Comparison of ENCODE assay signal across 10 cellular contexts in the genomic region with DNA sequence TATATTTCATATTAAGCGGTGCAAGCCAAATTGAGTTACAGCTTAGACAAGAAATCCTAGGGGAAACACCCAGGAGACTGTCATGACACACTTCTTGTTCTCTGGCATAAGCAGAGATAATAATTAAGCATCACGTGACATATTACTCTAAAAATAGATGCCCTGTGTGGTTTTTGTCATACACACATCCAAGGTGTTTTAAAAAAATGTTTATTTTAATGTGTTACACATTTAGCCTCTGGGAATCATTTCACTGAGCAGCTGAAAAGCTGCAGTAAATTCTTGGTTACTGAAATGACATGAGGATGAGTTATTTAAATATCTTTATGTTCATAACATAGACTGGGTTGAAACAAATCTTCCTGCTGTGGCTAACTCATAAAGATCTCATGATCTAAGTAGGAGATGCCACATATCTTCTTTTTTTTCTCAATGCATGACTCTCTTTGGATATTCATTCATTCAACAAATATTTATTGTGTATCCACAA. TPM values are rescaled to one million over a fixed set of nuclear protein-coding genes. Genes with fewer than 3 reads are reported as not detected.
DNase-seq lines count a peak whose midpoint lies in the region; ATAC-seq and TF ChIP-seq lines count a peak whose summit lies in the region.
"Had no signal": no experiment of that assay in that cellular context is flagged by ENCODE, and none has a peak within 500 bp of the region (broad histone marks: within the 10 kb centered on the region; RNA-seq: fewer than 3 reads in every experiment).

No MANE protein-coding gene starts in this region.

- ATAC-seq in Right ventricle myocardium superior (ENCODE audit: poor library complexity) (peak; percentile 78), HG02938 (IDR thresholded peaks at IDR 0.05; ENCODE audit: unreplicated experiment) (peak; percentile 55)
- peak; percentile 81 for ATAC-seq in activated T-helper 17 cell treated with anti-CD3 and anti-CD28 coated beads, Interleukin-2, amount 50 U/mL, for 72 hours (replicated peaks)

- TF ChIP-seq CTCF in left ventricle myocardium inferior (IDR thresholded peaks at IDR 0.05; ENCODE audit: borderline replicate concordance) (no peak), PC-9 (conservative IDR thresholded peaks at IDR 0.05) (no peak)

- intact Hi-C loops in Right ventricle myocardium superior (cut with DNase I) = no loop called here
- intact Hi-C loops in left ventricle myocardium inferior (cut with micrococcal nuclease) = loop anchor here (2.0 kb wide), 1 partner anchor 43 kb away; no protein-coding TSS in a partner anchor
- intact Hi-C loops in posterior vena cava (cut with DNase I) = no loop called here
- intact Hi-C loops in PC-9 (cut with micrococcal nuclease; ENCODE audit: unreplicated experiment) = no loop called here

- H3K9me3 Mint-ChIP-seq in activated T-helper 17 cell treated with anti-CD3 and anti-CD28 coated beads, Interleukin-2, amount 50 U/mL, for 72 hours = peaks cover 7% of the 10 kb centered on the region

- H3K9me3 ChIP-seq in left ventricle myocardium inferior (replicated peaks) (peaks cover 12% of the 10 kb centered on the region), PC-9 (ENCODE audit: insufficient read depth, low read depth) (no peaks in the 10 kb centered on the region)
- H3K9me3 ChIP-seq: pancreas had no signal

- CTCF ChIA-PET in PC-9 (lab: Charles Lee) = no interaction called here

- H3K27ac ChIP-seq in left ventricle myocardium inferior (replicated peaks) = no peak overlapping the region
- H3K27ac ChIP-seq in PC-9 = no peak overlapping the region
- H3K27ac ChIP-seq: epithelial cell of prostate, pancreas had no signal

- H3K79me2 ChIP-seq in PC-9 (ENCODE audit: low read depth) = no peaks in the 10 kb centered on the region

- H3K36me3 ChIP-seq in left ventricle myocardium inferior = no peaks in the 10 kb centered on the region
- H3K36me3 ChIP-seq in PC-9 (ENCODE audit: low read depth) = no peaks in the 10 kb centered on the region
- H3K36me3 ChIP-seq: pancreas had no signal

- H3F3A ChIP-seq in PC-9 (ENCODE audit: insufficient read depth, low read depth) = no peaks in the 10 kb centered on the region

- H3K4me1 ChIP-seq in left ventricle myocardium inferior = peaks cover 10% of the 10 kb centered on the region
- H3K4me1 ChIP-seq in PC-9 (replicated peaks; ENCODE audit: insufficient read depth) = no peaks in the 10 kb centered on the region
- H3K4me1 ChIP-seq: pancreas had no signal

- H3K4me3 ChIP-seq in left ventricle myocardium inferior (no peak overlapping the region), PC-9 (no peak overlapping the region)
- H3K4me3 ChIP-seq: pancreas had no signal

- no peaks in the 10 kb centered on the region for H3K27me3 Mint-ChIP-seq in activated T-helper 17 cell treated with anti-CD3 and anti-CD28 coated beads, Interleukin-2, amount 50 U/mL, for 72 hours

- no TSS peak for BruUV-seq in PC-9 (replicated peaks; lab: Mats Ljungman, UMichigan)

- peak overlapping the region; percentile 86 for H3K27ac Mint-ChIP-seq in activated T-helper 17 cell treated with anti-CD3 and anti-CD28 coated beads, Interleukin-2, amount 50 U/mL, for 72 hours

- peaks cover 16% of the 10 kb centered on the region for H3K4me1 Mint-ChIP-seq in activated T-helper 17 cell treated with anti-CD3 and anti-CD28 coated beads, Interleukin-2, amount 50 U/mL, for 72 hours

- H3K36me3 Mint-ChIP-seq in activated T-helper 17 cell treated with anti-CD3 and anti-CD28 coated beads, Interleukin-2, amount 50 U/mL, for 72 hours (ENCODE audit: low read depth) = no peaks in the 10 kb centered on the region

- H2AFZ ChIP-seq in PC-9 = no peak overlapping the region

- POLR2A ChIA-PET in PC-9 (lab: Charles Lee; ENCODE audit: unreplicated experiment) = no interaction called here

- H3K27me3 ChIP-seq in left ventricle myocardium inferior (ENCODE audit: low read depth) (no peaks in the 10 kb centered on the region), PC-9 (ENCODE audit: insufficient read depth, low read depth) (no peaks in the 10 kb centered on the region)
- H3K27me3 ChIP-seq: pancreas had no signal

- H4K20me1 ChIP-seq in PC-9 (ENCODE audit: insufficient read depth) = no peaks in the 10 kb centered on the region

- H3K4me3 Mint-ChIP-seq in activated T-helper 17 cell treated with anti-CD3 and anti-CD28 coated beads, Interleukin-2, amount 50 U/mL, for 72 hours = peak overlapping the region; percentile 36

- DNase-seq in Right ventricle myocardium superior (no peak), left ventricle myocardium inferior (no peak), NCI-H1930 (lab: John Stamatoyannopoulos, UW) (no peak), posterior vena cava (ENCODE audit: low spot score) (no peak), NCI-H1436 treated with DMSO at 0.1 percent for 48 hours (lab: John Stamatoyannopoulos, UW) (no peak), PC-9 (no peak)
- DNase-seq: pancreas had no signal

- H3K9me2 ChIP-seq in PC-9 (ENCODE audit: insufficient read depth) = no peaks in the 10 kb centered on the region

- H3K4me2 ChIP-seq in PC-9 = no peak overlapping the region

RNA-seq across cellular contexts. Expression of a gene that starts 38.0 kb away (rescaled TPM):
- not detected for total RNA-seq in Right ventricle myocardium superior
- total RNA-seq in left ventricle myocardium inferior = not detected
- total RNA-seq in activated T-helper 17 cell treated with anti-CD3 and anti-CD28 coated beads, Interleukin-2, amount 50 U/mL, for 72 hours = 1 to 10 TPM; 1.6 to 1.8 TPM
- total RNA-seq in posterior vena cava = under 1 TPM; 0.19 to 0.52 TPM
- total RNA-seq in PC-9 (2021) = not detected in 2 replicates
